In genomic region chr15:87740655-87741344, GRCh38 we compare ENCODE assay signal across 24 cellular contexts.
"Had no signal": no experiment of that assay in that cellular context is flagged by ENCODE, and none has a peak within 500 bp of the region (broad histone marks: within the 10 kb centered on the region; RNA-seq: fewer than 3 reads in every experiment).

No MANE protein-coding gene starts in this region.

- H3K36me3 Mint-ChIP-seq: IgD-negative memory B cell had no signal

- ATAC-seq: HepG2, K562 had no signal

- FAIRE-seq: HepG2, K562 had no signal

- H3K9me3 ChIP-seq: Peyer's patch, SJSA1 had no signal

- H3K27ac ChIP-seq: KMS-11, PC-9, Peyer's patch, SJSA1, SK-N-MC had no signal

- H3K36me3 ChIP-seq: Peyer's patch, SJSA1 had no signal

- H3K9me3 Mint-ChIP-seq: IgD-negative memory B cell had no signal

- H3K4me3 Mint-ChIP-seq: IgD-negative memory B cell had no signal

- H3K4me1 ChIP-seq: Peyer's patch had no signal

- DNase-seq: Kasumi-1, MV-4-11, NCI-H1048, NCI-H1105, NCI-H1417, NCI-H1436 treated with DMSO at 0.1 percent for 48 hours, NCI-H1694, NCI-H1930, NCI-H2081, NCI-H2107, NCI-H2227 treated with DMSO at 0.1 percent for 48 hours, NCI-H524, NCI-H526 treated with DMSO at 0.1 percent for 48 hours, NCI-H748 treated with DMSO at 0.1 percent for 48 hours, PC-9, Peyer's patch, Right ventricle myocardium superior, SIG-M5 had no signal

- H3K27me3 ChIP-seq: Peyer's patch, SJSA1 had no signal

- H3K9ac ChIP-seq: KMS-11 had no signal

- H3K4me3 ChIP-seq: K562, PC-9, Peyer's patch, SJSA1, SK-N-MC had no signal

- H3K4me2 ChIP-seq: KMS-11, PC-9 had no signal

- H3K27me3 Mint-ChIP-seq: IgD-negative memory B cell had no signal

- H2AFZ ChIP-seq: PC-9 had no signal

- H3K27ac Mint-ChIP-seq: IgD-negative memory B cell had no signal
